ENCODE assay signal across 9 cellular contexts in the genomic region with DNA sequence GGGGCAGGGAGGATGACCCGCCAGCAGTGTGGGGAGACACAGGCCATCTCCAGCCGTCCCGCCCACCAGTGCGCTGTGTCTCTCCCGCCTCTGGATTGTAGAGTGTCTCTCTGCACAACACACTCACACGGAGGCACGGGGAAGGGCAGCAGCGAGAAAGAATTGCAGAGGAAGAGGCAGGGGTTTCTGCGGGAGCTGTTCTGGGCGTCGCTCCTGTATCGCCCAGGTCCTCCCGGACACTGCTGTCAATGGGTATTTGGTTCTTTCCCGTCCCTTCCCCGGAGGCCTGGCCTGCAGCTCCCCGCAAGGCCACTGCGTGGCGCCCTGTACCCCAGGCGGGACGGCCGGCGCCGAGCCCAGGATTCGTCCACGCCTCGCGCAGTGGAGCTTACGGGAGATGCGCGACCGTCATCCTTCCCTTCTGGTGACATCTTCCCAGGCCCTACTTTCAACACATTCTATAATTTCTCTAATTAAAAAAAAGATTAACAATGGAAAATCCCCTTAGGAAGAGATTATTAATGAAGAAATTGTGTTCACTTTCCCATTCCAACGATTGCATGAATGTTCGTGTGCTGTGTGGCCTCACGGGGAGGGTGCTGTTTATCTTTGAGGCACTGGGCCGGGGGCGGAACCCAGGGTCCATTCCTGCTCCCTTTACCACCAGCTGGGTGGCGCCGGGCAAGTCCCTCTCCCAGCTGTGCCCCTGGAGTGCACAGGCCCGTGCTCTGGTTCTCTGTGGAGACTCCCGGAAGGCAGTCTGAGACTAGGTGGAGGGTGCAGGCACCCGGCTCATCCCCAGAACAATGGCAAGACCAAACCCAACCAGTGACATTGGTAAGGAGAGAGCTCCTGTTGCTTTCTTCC.
A peak's percentile ranks its signal among the peaks of the same experiment; 100 is the strongest.
DNase-seq lines count a peak whose midpoint lies in the region; ATAC-seq and TF ChIP-seq lines count a peak whose summit lies in the region.
"Had no signal": no experiment of that assay in that cellular context is flagged by ENCODE, and none has a peak within 500 bp of the region (broad histone marks: within the 10 kb centered on the region; RNA-seq: fewer than 3 reads in every experiment).

No MANE protein-coding gene starts in this region.

- peak; percentile 89 for TF ChIP-seq CTCF in C4-2B (conservative IDR thresholded peaks at IDR 0.05)
- TF ChIP-seq CTCF in GM23338 (conservative IDR thresholded peaks at IDR 0.05; ENCODE audit: low read depth in 2 of 2): peak; percentile 75 to 97

- H3K4me3 ChIP-seq in GM23338: 0 out of 2 replicates have a peak overlapping the region, but pooled peaks have one; percentile 13

- H3K27me3 Mint-ChIP-seq in GM23338 (ENCODE audit: insufficient read depth, low read depth, poor library complexity): peaks cover 36% of the 10 kb centered on the region

- no peaks in the 10 kb centered on the region for H3K79me2 ChIP-seq in GM23338 (replicated peaks; ENCODE audit: insufficient read depth)

- H3K4me1 Mint-ChIP-seq in GM23338: no peaks in the 10 kb centered on the region; the same call in 2 of the 3 replicates

- no peak overlapping the region for H3K4me3 Mint-ChIP-seq in GM23338

- 0 out of 2 replicates have a peak, but pooled peaks cover 5% of the 10 kb centered on the region for H3K27me3 ChIP-seq in GM23338 (ENCODE audit: insufficient read depth)

- H3F3A ChIP-seq in GM23338 (replicated peaks; ENCODE audit: low read depth): 0 out of 2 replicates have a peak, but pooled peaks cover 4% of the 10 kb centered on the region

- no peak overlapping the region for H3K27ac Mint-ChIP-seq in GM23338

- peak; percentile 96 for ATAC-seq in GM23338
- no peak for ATAC-seq in GM19328 (IDR thresholded peaks at IDR 0.05; ENCODE audit: unreplicated experiment)

- H3K36me3 ChIP-seq in GM23338 (ENCODE audit: insufficient read depth): no peaks in the 10 kb centered on the region

- H2AFZ ChIP-seq in GM23338: peak overlapping the region; percentile 78

- H3K9me2 ChIP-seq in GM23338 (ENCODE audit: insufficient read depth): no peaks in the 10 kb centered on the region

- H3K4me2 ChIP-seq in GM23338: peak overlapping the region; percentile 62; the same call in 1 of the 2 replicates

- H3K27ac ChIP-seq in C4-2B (no peak overlapping the region), GM23338 (ENCODE audit: low read depth) (no peak overlapping the region)
- H3K27ac ChIP-seq: epithelial cell of prostate had no signal

- H3K4me1 ChIP-seq in GM23338 (ENCODE audit: insufficient read depth): no peaks in the 10 kb centered on the region

- no peaks in the 10 kb centered on the region for H4K20me1 ChIP-seq in GM23338 (replicated peaks; ENCODE audit: insufficient read depth)

- H3K9me3 Mint-ChIP-seq in GM23338: no peaks in the 10 kb centered on the region

- peak; percentile 86 for DNase-seq in GM23338 (ENCODE audit: low spot score)
- peak; percentile 8 for DNase-seq in cerebellar cortex (ENCODE audit: low spot score)
- DNase-seq in medulla oblongata (ENCODE audit: extremely low spot score): peak; percentile 42
- DNase-seq in HCEC 1CT: no peak
- no peak for DNase-seq in amniotic stem cell (lab: John Stamatoyannopoulos, UW)
- no peak for DNase-seq in activated naive CD4-positive, alpha-beta T cell treated with Interleukin-2 at 50 U/mL for 16 hours

- H3K36me3 Mint-ChIP-seq in GM23338 (ENCODE audit: low read depth): no peaks in the 10 kb centered on the region

TF ChIP-seq in GM23338, 12 proteins besides CTCF, POLR2A, EP300 and RAD21:
- TF ChIP-seq CREB1 (CRISPR knock-in tag; IDR thresholded peaks at IDR 0.05; ENCODE audit: low read depth) (0 out of 2 replicates have a peak, but pooled peaks have one; percentile 12), ZNF114 (CRISPR knock-in tag; IDR thresholded peaks at IDR 0.05) (no peak)

Comparison
In these comparisons a context has a peak if more than half of its experiments do, and no peak if none do; other contexts are left out.
1. DNase-seq: peak in GM23338 (single experiment), cerebellar cortex (single experiment) and medulla oblongata (single experiment); none in HCEC 1CT (single experiment), amniotic stem cell (single experiment) and activated naive CD4-positive, alpha-beta T cell treated with Interleukin-2 at 50 U/mL for 16 hours (single experiment).